15 cellular contexts compared by ENCODE assay signal in the genomic region with DNA sequence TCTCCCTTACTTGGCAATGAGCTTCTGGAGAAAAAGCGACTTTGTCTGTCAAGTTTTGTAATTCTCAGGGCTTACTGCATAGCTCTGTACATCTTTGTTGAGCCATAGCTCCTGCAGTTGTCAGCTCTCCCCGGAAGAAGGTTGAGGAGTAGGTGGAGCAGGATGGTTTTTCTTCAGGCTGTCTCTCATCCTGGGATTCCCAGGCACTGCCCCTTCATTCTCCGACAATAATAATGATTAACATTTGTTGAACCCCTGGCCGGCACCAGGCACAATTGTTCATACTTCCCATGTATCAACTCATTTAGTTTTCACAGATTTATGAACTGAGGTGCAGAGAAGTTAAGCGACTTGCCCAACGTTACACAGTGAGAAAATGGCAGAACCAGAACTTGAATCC. TPM values are rescaled to one million over a fixed set of nuclear protein-coding genes. Genes with fewer than 3 reads are reported as not detected.
DNase-seq lines count a peak whose midpoint lies in the region; ATAC-seq and TF ChIP-seq lines count a peak whose summit lies in the region.
"Had no signal": no experiment of that assay in that cellular context is flagged by ENCODE, and none has a peak within 500 bp of the region (broad histone marks: within the 10 kb centered on the region; RNA-seq: fewer than 3 reads in every experiment).

No MANE protein-coding gene starts in this region.

- intact Hi-C loops in tibial artery (cut with DNase I; ENCODE audit: low total_unique reads), result no loop called here

- no peaks in the 10 kb centered on the region for H3K9me3 Mint-ChIP-seq in naive B cell
- H3K9me3 Mint-ChIP-seq in activated CD4-positive, alpha-beta memory T cell treated with anti-CD3 and anti-CD28 coated beads, Interleukin-2, amount 10 ng/mL, durations not matched to agents 7 days and 5 days, result peaks cover 3% of the 10 kb centered on the region
- H3K9me3 Mint-ChIP-seq: activated T-cell treated with anti-CD3 and anti-CD28 coated beads, Interleukin-2, amount 50 U/mL, for 4 hours; CD4-positive, CD25-positive, alpha-beta regulatory T cell had no signal

- peak overlapping the region in 3 of 8 donors; percentile 40 to 70 (median 45) for H3K4me3 Mint-ChIP-seq in naive B cell
- H3K4me3 Mint-ChIP-seq in activated CD4-positive, alpha-beta memory T cell treated with anti-CD3 and anti-CD28 coated beads, Interleukin-2, amount 10 ng/mL, durations not matched to agents 7 days and 5 days, result no peak overlapping the region
- H3K4me3 Mint-ChIP-seq: activated T-cell treated with anti-CD3 and anti-CD28 coated beads, Interleukin-2, amount 50 U/mL, for 4 hours; CD4-positive, CD25-positive, alpha-beta regulatory T cell had no signal

- H3K27ac ChIP-seq in coronary artery (peak overlapping the region; percentile 46 to 94), tibial artery (peak overlapping the region; percentile 74 to 78)

- H3K9me3 ChIP-seq in tibial artery, result no peaks in the 10 kb centered on the region

- POLR2A ChIA-PET in activated CD4-positive, alpha-beta memory T cell treated with anti-CD3 and anti-CD28 coated beads, Interleukin-2, amount 10 ng/mL, durations not matched to agents 7 days and 5 days (lab: Charles Lee), result interaction anchor here (1.4 to 2.1 kb wide), 5 partner anchors 9 to 228 kb away, joined by 3 to 6 read pairs (median 4); partner anchors contain the start of genes HS1BP3 and RHOB

- peaks cover 31 to 58% (median 46%) of the 10 kb centered on the region in 3 donors for H3K4me1 Mint-ChIP-seq in naive B cell
- peaks cover 35% of the 10 kb centered on the region for H3K4me1 Mint-ChIP-seq in activated CD4-positive, alpha-beta memory T cell treated with anti-CD3 and anti-CD28 coated beads, Interleukin-2, amount 10 ng/mL, durations not matched to agents 7 days and 5 days

- H3K27me3 Mint-ChIP-seq in naive B cell, result peaks cover 0 to 3% (median 0%) of the 10 kb centered on the region in 3 donors
- H3K27me3 Mint-ChIP-seq in activated CD4-positive, alpha-beta memory T cell treated with anti-CD3 and anti-CD28 coated beads, Interleukin-2, amount 10 ng/mL, durations not matched to agents 7 days and 5 days, result peaks cover 4% of the 10 kb centered on the region
- H3K27me3 Mint-ChIP-seq: CD4-positive, CD25-positive, alpha-beta regulatory T cell had no signal

- DNase-seq in activated CD8-positive, alpha-beta memory T cell treated with anti-CD3 and anti-CD28 coated beads for 24 hours, result peak; percentile 30
- DNase-seq in activated CD8-positive, alpha-beta memory T cell treated with anti-CD3 and anti-CD28 coated beads, Interleukin-2, amount 50 U/mL, for 4 hours, result no peak
- DNase-seq in coronary artery (ENCODE audit: low spot score), result no peak
- no peak for DNase-seq in naive B cell
- DNase-seq in tibial artery, result peak in 1 of 2 donors; percentile 19
- DNase-seq in activated CD4-positive, alpha-beta memory T cell treated with anti-CD3 and anti-CD28 coated beads, Interleukin-2, amount 10 ng/mL, durations not matched to agents 7 days and 5 days, result no peak
- DNase-seq in SIG-M5 treated with dmso at 0.1 percent for 504 hours (lab: John Stamatoyannopoulos, UW; ENCODE audit: unreplicated experiment), result no peak
- DNase-seq: activated T-cell treated with anti-CD3 and anti-CD28 coated beads, Interleukin-2, amount 50 U/mL, for 4 hours; amniotic stem cell; foreskin melanocyte; SIG-M5; T-helper 9 cell had no signal

- H3K4me1 ChIP-seq in tibial artery, result peaks cover 0 to 61% (median 40%) of the 10 kb centered on the region in 4 donors

- CTCF ChIA-PET in activated CD4-positive, alpha-beta memory T cell treated with anti-CD3 and anti-CD28 coated beads, Interleukin-2, amount 10 ng/mL, durations not matched to agents 7 days and 5 days (lab: Charles Lee), result interaction anchor here (0.6 to 7.3 kb wide), 14 partner anchors 9 to 228 kb away, joined by 3 to 106 read pairs (median 4); partner anchors contain the start of genes HS1BP3 and RHOB

- no peaks in the 10 kb centered on the region for H3K36me3 Mint-ChIP-seq in naive B cell
- no peaks in the 10 kb centered on the region for H3K36me3 Mint-ChIP-seq in activated CD4-positive, alpha-beta memory T cell treated with anti-CD3 and anti-CD28 coated beads, Interleukin-2, amount 10 ng/mL, durations not matched to agents 7 days and 5 days (ENCODE audit: low read depth)
- H3K36me3 Mint-ChIP-seq: CD4-positive, CD25-positive, alpha-beta regulatory T cell had no signal

- H3K4me3 ChIP-seq in coronary artery, result no peak overlapping the region
- H3K4me3 ChIP-seq in tibial artery, result no peak overlapping the region
- H3K4me3 ChIP-seq: smooth muscle cell had no signal

- peak overlapping the region in 5 of 6 donors; percentile 48 to 99 (median 90) for H3K27ac Mint-ChIP-seq in naive B cell
- H3K27ac Mint-ChIP-seq in activated CD4-positive, alpha-beta memory T cell treated with anti-CD3 and anti-CD28 coated beads, Interleukin-2, amount 10 ng/mL, durations not matched to agents 7 days and 5 days, result no peak overlapping the region

- H3K36me3 ChIP-seq in tibial artery, result no peaks in the 10 kb centered on the region

- no peaks in the 10 kb centered on the region for H3K27me3 ChIP-seq in tibial artery

- ATAC-seq in naive B cell (ENCODE audit: low read depth in 2 of 2) (no peak), GM21423 (IDR thresholded peaks at IDR 0.05; ENCODE audit: unreplicated experiment) (no peak)
- ATAC-seq: activated T-cell treated with anti-CD3 and anti-CD28 coated beads, Interleukin-2, amount 50 U/mL, for 4 hours had no signal

- TF ChIP-seq CTCF in coronary artery (IDR thresholded peaks at IDR 0.05) (no peak), tibial artery (IDR thresholded peaks at IDR 0.05) (no peak)

RNA-seq across cellular contexts. Expression of gene RHOB, which starts 23.5 kb away (rescaled TPM):
- polyA plus RNA-seq in naive B cell (ENCODE audit: low read depth in 6 of 6), result 10 to 100 TPM; 10.3 to 68.9 (median 23.8) TPM
- total RNA-seq in activated CD4-positive, alpha-beta memory T cell treated with anti-CD3 and anti-CD28 coated beads, Interleukin-2, amount 10 ng/mL, durations not matched to agents 7 days and 5 days, result 10 to 100 TPM; 14.0 to 14.4 TPM
